ENCODE assay signal across 13 cellular contexts in the genomic region with DNA sequence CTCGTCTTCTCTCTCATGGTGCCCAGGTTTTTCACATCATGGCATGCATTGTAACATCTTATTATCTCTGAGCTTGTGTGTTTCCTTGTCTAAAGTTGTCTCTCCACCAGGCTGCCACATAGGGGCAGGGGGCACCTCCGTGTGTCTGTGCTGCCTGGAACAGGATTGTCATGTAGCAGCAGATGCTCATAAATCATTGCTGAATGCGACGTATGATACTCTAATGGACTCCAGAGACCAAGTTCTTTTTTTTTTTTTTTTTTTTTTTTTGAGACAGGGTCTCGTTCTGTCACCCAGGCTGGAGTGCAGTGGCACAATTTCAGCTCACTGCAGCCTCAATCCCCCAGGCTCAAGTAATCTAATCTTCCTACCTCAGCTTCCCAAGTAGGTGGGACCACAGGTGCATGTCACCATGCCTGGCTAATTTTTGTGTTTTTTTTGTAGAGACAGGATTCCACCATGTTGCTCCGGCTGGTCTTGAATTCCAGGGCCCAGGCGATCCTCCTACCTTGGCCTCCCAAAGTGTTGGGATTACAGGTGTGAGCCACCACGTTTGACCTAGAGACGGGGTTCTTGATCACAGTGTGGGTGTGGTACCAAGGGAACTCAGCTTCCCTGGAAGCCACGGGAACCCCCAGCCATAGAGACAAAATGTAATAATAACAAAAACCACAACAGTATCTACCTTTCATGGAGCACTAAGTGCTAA. TPM values are rescaled to one million over a fixed set of nuclear protein-coding genes. Genes with fewer than 3 reads are reported as not detected.
DNase-seq lines count a peak whose midpoint lies in the region; ATAC-seq, FAIRE-seq and TF ChIP-seq lines count a peak whose summit lies in the region.
"Had no signal": no experiment of that assay in that cellular context is flagged by ENCODE, and none has a peak within 500 bp of the region (broad histone marks: within the 10 kb centered on the region; RNA-seq: fewer than 3 reads in every experiment).

No MANE protein-coding gene starts in this region.

- intact Hi-C loops in PC-3 (cut with micrococcal nuclease) (loop anchor here (2.0 to 5.0 kb wide), 2 partner anchors 45 to 57 kb away; no protein-coding TSS in a partner anchor), tibial artery (cut with DNase I; ENCODE audit: low total_unique reads) (loop anchor here (2.0 kb wide), 1 partner anchor 37 kb away; no protein-coding TSS in a partner anchor), sciatic nerve (cut with DNase I) (loop anchor here (10.0 kb wide), 1 partner anchor 1771 kb away; no protein-coding TSS in a partner anchor)

- CTCF ChIA-PET in PC-3 (lab: Charles Lee): interaction anchor here (1.0 to 1.2 kb wide), 2 partner anchors 27 to 91 kb away, joined by 4 to 7 read pairs; partner anchors contain the start of gene HTD2

- peak overlapping the region; percentile 70 for H3K9ac ChIP-seq in PC-3 (ENCODE audit: low read length)
- peak overlapping the region; percentile 78 for H3K9ac ChIP-seq in keratinocyte (ENCODE audit: control insufficient read depth, extremely low read depth, insufficient read depth, low read length)
- H3K9ac ChIP-seq in Karpas-422 (ENCODE audit: low read length): no peak overlapping the region

- ATAC-seq in GM18498 (IDR thresholded peaks at IDR 0.05; ENCODE audit: unreplicated experiment) (peak; percentile 7), GM21723 (IDR thresholded peaks at IDR 0.05; ENCODE audit: unreplicated experiment) (peak; percentile 12), PC-3 (no peak), sciatic nerve (no peak)
- ATAC-seq: body of pancreas had no signal

- no peaks in the 10 kb centered on the region for H3K79me2 ChIP-seq in PC-3 (ENCODE audit: low read length)
- H3K79me2 ChIP-seq in keratinocyte (ENCODE audit: control insufficient read depth, insufficient read depth, low read length): no peaks in the 10 kb centered on the region
- no peaks in the 10 kb centered on the region for H3K79me2 ChIP-seq in Karpas-422 (ENCODE audit: low read length)

- H4K20me1 ChIP-seq in PC-3 (ENCODE audit: low read length) (no peaks in the 10 kb centered on the region), keratinocyte (ENCODE audit: control insufficient read depth, extremely low read depth, insufficient read depth, low read length) (no peaks in the 10 kb centered on the region), Karpas-422 (ENCODE audit: insufficient read depth, low read depth, low read length) (no peaks in the 10 kb centered on the region)

- TF ChIP-seq CTCF in PC-3 (conservative IDR thresholded peaks at IDR 0.05; ENCODE audit: low read depth, low read length): no peak
- no peak for TF ChIP-seq CTCF in keratinocyte (optimal IDR thresholded peaks at IDR 0.05 in 1 of 3, IDR thresholded peaks at IDR 0.05 in 1 of 3, conservative IDR thresholded peaks at IDR 0.05 in 1 of 3; ENCODE audit: extremely low read depth in 1 of 3, insufficient read depth in 2 of 3, low read length in 3 of 3)
- no peak for TF ChIP-seq CTCF in tibial artery (IDR thresholded peaks at IDR 0.05)

- H3F3A ChIP-seq in PC-3 (ENCODE audit: low read length, unreplicated experiment): no peaks in the 10 kb centered on the region

- no peak for FAIRE-seq in keratinocyte (lab: Jason Lieb, UNC)
- FAIRE-seq: islet of Langerhans had no signal

- dilution Hi-C loops in keratinocyte (cut with MboI; ENCODE audit: extremely low pct_ligation_motif_present, low sequenced_read_pairs): no loop called here

- BruUV-seq in PC-3 (replicated peaks; lab: Mats Ljungman, UMichigan): no TSS peak

- peak overlapping the region; percentile 96 for H3K27ac ChIP-seq in PC-3 (ENCODE audit: low read length)
- peak overlapping the region; percentile 91 for H3K27ac ChIP-seq in keratinocyte (ENCODE audit: control insufficient read depth, insufficient read depth, low read length)
- H3K27ac ChIP-seq in tibial artery: no peak overlapping the region
- no peak overlapping the region for H3K27ac ChIP-seq in Karpas-422 (ENCODE audit: low read length)
- H3K27ac ChIP-seq: body of pancreas had no signal

- H3K4me2 ChIP-seq in PC-3 (ENCODE audit: low read length): peak overlapping the region; percentile 67
- H3K4me2 ChIP-seq in keratinocyte (ENCODE audit: control insufficient read depth, extremely low read depth, insufficient read depth, low read depth, low read length): peak overlapping the region; percentile 70
- no peak overlapping the region for H3K4me2 ChIP-seq in Karpas-422 (ENCODE audit: low read depth, low read length, poor library complexity, severe bottlenecking)

- no peaks in the 10 kb centered on the region for H3K9me3 ChIP-seq in PC-3 (ENCODE audit: low read length)
- H3K9me3 ChIP-seq in keratinocyte (ENCODE audit: control insufficient read depth, low read depth, low read length): no peaks in the 10 kb centered on the region
- no peaks in the 10 kb centered on the region for H3K9me3 ChIP-seq in tibial artery
- no peaks in the 10 kb centered on the region for H3K9me3 ChIP-seq in Karpas-422 (ENCODE audit: low read length)
- H3K9me3 ChIP-seq: body of pancreas, MG63 had no signal

- no peaks in the 10 kb centered on the region for H3K9me2 ChIP-seq in PC-3 (replicated peaks; ENCODE audit: low read length)
- no peaks in the 10 kb centered on the region for H3K9me2 ChIP-seq in Karpas-422 (replicated peaks; ENCODE audit: insufficient read depth, low read length)

- no peaks in the 10 kb centered on the region for H3K27me3 ChIP-seq in PC-3 (ENCODE audit: low read length)
- H3K27me3 ChIP-seq in keratinocyte (ENCODE audit: control insufficient read depth, extremely low read depth, insufficient read depth, low read length): no peaks in the 10 kb centered on the region
- H3K27me3 ChIP-seq in tibial artery: peaks cover 0 to 3% of the 10 kb centered on the region in 2 donors
- 0 out of 2 replicates have a peak, but pooled peaks cover 3% of the 10 kb centered on the region for H3K27me3 ChIP-seq in Karpas-422 (ENCODE audit: low read length)
- H3K27me3 ChIP-seq: MG63 had no signal

- POLR2A ChIA-PET in PC-3 (lab: Charles Lee; ENCODE audit: unreplicated experiment): no interaction called here

- no peak overlapping the region for H2AFZ ChIP-seq in PC-3 (ENCODE audit: low read length)
- H2AFZ ChIP-seq in keratinocyte (ENCODE audit: control insufficient read depth, low read length): no peak overlapping the region
- no peak overlapping the region for H2AFZ ChIP-seq in Karpas-422 (ENCODE audit: low read length)

- H3K4me3 ChIP-seq in PC-3 (ENCODE audit: low read length) (no peak overlapping the region; the same call in 1 of the 2 replicates), keratinocyte (ENCODE audit: control insufficient read depth in 2 of 3, extremely low read depth in 1 of 3, insufficient read depth in 2 of 3, low read depth in 1 of 3, low read length in 3 of 3) (peak overlapping the region in 2 of 3 experiments; percentile 2 to 30), tibial artery (no peak overlapping the region), Karpas-422 (ENCODE audit: low read length) (no peak overlapping the region)
- H3K4me3 ChIP-seq: body of pancreas, MG63 had no signal

- H3K9me1 ChIP-seq in keratinocyte (ENCODE audit: control insufficient read depth, extremely low read depth, insufficient read depth, low read length): no peaks in the 10 kb centered on the region

- H3K36me3 ChIP-seq in PC-3 (ENCODE audit: low read depth, low read length) (no peaks in the 10 kb centered on the region), keratinocyte (ENCODE audit: control insufficient read depth in 2 of 2, extremely low read depth in 1 of 2, insufficient read depth in 2 of 2, low read length in 2 of 2) (no peaks in the 10 kb centered on the region), tibial artery (no peaks in the 10 kb centered on the region), Karpas-422 (ENCODE audit: insufficient read depth, low read length) (no peaks in the 10 kb centered on the region)
- H3K36me3 ChIP-seq: MG63 had no signal

- H3K4me1 ChIP-seq in PC-3 (ENCODE audit: insufficient read depth, low read length) (peaks cover 42% of the 10 kb centered on the region), keratinocyte (ENCODE audit: control insufficient read depth, extremely low read depth, insufficient read depth, low read length) (peaks cover 43% of the 10 kb centered on the region), tibial artery (peaks cover 0 to 10% (median 2%) of the 10 kb centered on the region in 4 donors), Karpas-422 (ENCODE audit: low read length) (peaks cover 5% of the 10 kb centered on the region; the same call in 1 of the 2 replicates)

- no peak for DNase-seq in PC-3
- DNase-seq in keratinocyte (ENCODE audit: low read depth, low spot score): no peak
- DNase-seq in tibial artery: no peak
- DNase-seq in sciatic nerve (ENCODE audit: low spot score): no peak
- no peak for DNase-seq in Karpas-422
- DNase-seq in mesenteric fat pad (ENCODE audit: low spot score): no peak
- DNase-seq: body of pancreas, MG63, NCI-H774 had no signal

RNA-seq across cellular contexts. Expression of gene DNASE1L3, which starts 4.7 kb away (rescaled TPM):
- total RNA-seq in PC-3 (2014; rRNA removed) (0.36 and 0.63 TPM in 2 replicates), sciatic nerve (2.0 TPM), mesenteric fat pad (5.1 TPM)
- 0.77 to 2.1 TPM (median 1.9 TPM) in 3 replicates for polyA plus RNA-seq in keratinocyte
- polyA plus RNA-seq in keratinocyte (2011; ENCODE audit: low read depth): 1.2 TPM
- polyA plus RNA-seq in keratinocyte (2011; cell fraction: cytosol; rRNA removed): 0.52 and 0.58 TPM in 2 replicates
- polyA plus RNA-seq in keratinocyte (2011; cell fraction: nucleus; rRNA removed): 1.4 and 1.5 TPM in 2 replicates
- 0.61 and 0.69 TPM in 2 replicates for polyA plus RNA-seq in keratinocyte (2012; ENCODE audit: low replicate concordance)
- 2.1 to 5.4 TPM in 2 of 3 replicates, not detected in the other for polyA minus RNA-seq in keratinocyte
- polyA minus RNA-seq in keratinocyte (2011; cell fraction: cytosol; rRNA and poly(A)+ RNA removed): not detected
- polyA minus RNA-seq in keratinocyte (2011; cell fraction: nucleus; rRNA and poly(A)+ RNA removed): 1.1 and 1.5 TPM in 2 replicates
- total RNA-seq in Karpas-422 (2014; rRNA removed; shearing (Covaris generic); ENCODE audit: low replicate concordance): not detected in 2 replicates
- total RNA-seq: fibroblast of lung had no signal
- polyA plus RNA-seq: fibroblast of lung had no signal

RNA-seq across cellular contexts. Expression of gene ABHD6, which starts 22.1 kb away (rescaled TPM):
- total RNA-seq in PC-3 (2014; rRNA removed) (11.6 and 13.4 TPM in 2 replicates), sciatic nerve (14.0 TPM), mesenteric fat pad (22.3 TPM)
- 13.6 to 21.5 TPM (median 15.2 TPM) in 3 replicates for polyA plus RNA-seq in keratinocyte
- 14.6 TPM for polyA plus RNA-seq in keratinocyte (2011; ENCODE audit: low read depth)
- 12.4 and 15.5 TPM in 2 replicates for polyA plus RNA-seq in keratinocyte (2011; cell fraction: cytosol; rRNA removed)
- polyA plus RNA-seq in keratinocyte (2011; cell fraction: nucleus; rRNA removed): 20.1 and 24.9 TPM in 2 replicates
- polyA plus RNA-seq in keratinocyte (2012; ENCODE audit: low replicate concordance): 9.0 and 15.8 TPM in 2 replicates
- polyA minus RNA-seq in keratinocyte: 24.6 to 29.0 TPM (median 27.1 TPM) in 3 replicates
- 18.6 TPM for polyA minus RNA-seq in keratinocyte (2011; cell fraction: cytosol; rRNA and poly(A)+ RNA removed)
- 14.1 and 21.5 TPM in 2 replicates for polyA minus RNA-seq in keratinocyte (2011; cell fraction: nucleus; rRNA and poly(A)+ RNA removed)
- total RNA-seq in Karpas-422 (2014; rRNA removed; shearing (Covaris generic); ENCODE audit: low replicate concordance): 11.8 and 12.2 TPM in 2 replicates

Comparison
In these comparisons a context has a peak if more than half of its experiments do, and no peak if none do; other contexts are left out.
1. ATAC-seq: peak in GM18498 (single experiment) and GM21723 (single experiment); none in PC-3 (single experiment) and sciatic nerve (single experiment).
2. H3K27ac ChIP-seq: peak in PC-3 (single experiment) and keratinocyte (single experiment); none in tibial artery (0 of 2) and Karpas-422 (single experiment).
3. H3K4me3 ChIP-seq: peak in keratinocyte (2 of 3); none in PC-3 (single experiment), tibial artery (0 of 2) and Karpas-422 (single experiment).